18 cellular contexts compared by ENCODE assay signal in genomic region chr3:64157150-64158035, GRCh38.
DNase-seq lines count a peak whose midpoint lies in the region; ATAC-seq and TF ChIP-seq lines count a peak whose summit lies in the region.
"Had no signal": no experiment of that assay in that cellular context is flagged by ENCODE, and none has a peak within 500 bp of the region (broad histone marks: within the 10 kb centered on the region; RNA-seq: fewer than 3 reads in every experiment).

No MANE protein-coding gene starts in this region.

- no peaks in the 10 kb centered on the region for H3K9me2 ChIP-seq in neural cell (ENCODE audit: insufficient read depth, low read length)

- no peak for TF ChIP-seq EP300 in neural cell (conservative IDR thresholded peaks at IDR 0.05; ENCODE audit: poor library complexity, severe bottlenecking)

- peak overlapping the region; percentile 42 for H3K4me2 ChIP-seq in neural cell (ENCODE audit: low read length)

- no peaks in the 10 kb centered on the region for H3F3A ChIP-seq in neural cell (ENCODE audit: insufficient read depth, low read length, poor library complexity, severe bottlenecking)

- intact Hi-C loops in left ventricle myocardium superior (cut with micrococcal nuclease), result no loop called here
- intact Hi-C loops in heart right ventricle (cut with DNase I), result no loop called here

- no peak overlapping the region for H3K9ac ChIP-seq in neural cell (ENCODE audit: low read length)

- WGBS in heart right ventricle, 2 donors, result 93% methylated on average over 17 of the region's 17 CpGs

- peaks cover 0 to 33% (median 22%) of the 10 kb centered on the region in 9 donors for H3K4me1 ChIP-seq in heart right ventricle

- H3K27ac ChIP-seq in heart right ventricle, result no peak overlapping the region
- H3K27ac ChIP-seq in neural cell (ENCODE audit: low read length), result peak overlapping the region; percentile 37
- H3K27ac ChIP-seq: HL-60 had no signal

- H2AFZ ChIP-seq in neural cell (ENCODE audit: low read depth, low read length), result no peak overlapping the region

- H3K36me3 ChIP-seq in heart right ventricle (peaks cover 0 to 71% (median 16%) of the 10 kb centered on the region in 9 donors), neural cell (ENCODE audit: insufficient read depth, low read length) (no peaks in the 10 kb centered on the region), MG63 (no peaks in the 10 kb centered on the region)

- TF ChIP-seq CTCF in heart right ventricle (IDR thresholded peaks at IDR 0.05) (no peak), epithelial cell of esophagus (IDR thresholded peaks at IDR 0.05; ENCODE audit: insufficient read depth, low read depth, low read length, missing control alignments) (no peak), neural cell (IDR thresholded peaks at IDR 0.05; ENCODE audit: poor library complexity, severe bottlenecking) (no peak)

- DNase-seq in left ventricle myocardium superior (no peak), heart right ventricle (no peak), epithelial cell of esophagus (ENCODE audit: low read depth) (peak; percentile 84), MG63 (no peak), SHP77 (lab: John Stamatoyannopoulos, UW) (no peak), NCI-H2171 (lab: John Stamatoyannopoulos, UW) (no peak), GDM1 (lab: John Stamatoyannopoulos, UW) (no peak)
- DNase-seq: activated CD4-positive, alpha-beta T cell treated with anti-CD3 and anti-CD28 coated beads for 48 hours; activated naive CD8-positive, alpha-beta T cell treated with anti-CD3 and anti-CD28 coated beads, Interleukin-2, amount 10 ng/mL, durations not matched to agents 7 days and 5 days; activated T-cell treated with anti-CD3 and anti-CD28 coated beads, Interleukin-2, amount 50 U/mL, for 1 hour; cerebellar nuclear complex; NCI-H187; NCI-H69; retina; Right ventricle myocardium superior; T-helper 9 cell had no signal

- TF ChIP-seq RAD21 in neural cell (conservative IDR thresholded peaks at IDR 0.05), result no peak

- peak; percentile 24 for ATAC-seq in left ventricle myocardium superior
- ATAC-seq in heart right ventricle, result no peak

- H3K4me3 ChIP-seq in heart right ventricle (no peak overlapping the region), epithelial cell of esophagus (ENCODE audit: low read length) (no peak overlapping the region), neural cell (ENCODE audit: low read length) (no peak overlapping the region), MG63 (no peak overlapping the region)

- H4K20me1 ChIP-seq in neural cell (ENCODE audit: insufficient read depth), result no peaks in the 10 kb centered on the region

- peaks cover 0 to 1% (median 0%) of the 10 kb centered on the region in 11 donors for H3K9me3 ChIP-seq in heart right ventricle
- no peaks in the 10 kb centered on the region for H3K9me3 ChIP-seq in neural cell (ENCODE audit: low read length)
- no peaks in the 10 kb centered on the region for H3K9me3 ChIP-seq in MG63

- no peaks in the 10 kb centered on the region for H3K79me2 ChIP-seq in neural cell (replicated peaks; ENCODE audit: insufficient read depth, low read length)

- no peaks in the 10 kb centered on the region for H3K27me3 ChIP-seq in heart right ventricle
- no peaks in the 10 kb centered on the region for H3K27me3 ChIP-seq in neural cell (ENCODE audit: insufficient read depth, low read depth, low read length)
- no peaks in the 10 kb centered on the region for H3K27me3 ChIP-seq in MG63

TF ChIP-seq in neural cell, 6 proteins besides CTCF, POLR2A, EP300 and RAD21:
- TF ChIP-seq POLR2AphosphoS5 (IDR thresholded peaks at IDR 0.05) (no peak), SMC3 (conservative IDR thresholded peaks at IDR 0.05; ENCODE audit: poor library complexity) (no peak), REST (IDR thresholded peaks at IDR 0.05; ENCODE audit: borderline replicate concordance) (no peak), TAF1 (IDR thresholded peaks at IDR 0.05; ENCODE audit: low read depth) (no peak)
